In genomic region chr15:85168642-85169173, GRCh38 we compare ENCODE assay signal across 7 cellular contexts.
DNase-seq lines count a peak whose midpoint lies in the region; ATAC-seq and TF ChIP-seq lines count a peak whose summit lies in the region.

No MANE protein-coding gene starts in this region.

- TF ChIP-seq POLR2A in esophagus squamous epithelium (IDR thresholded peaks at IDR 0.05): no peak

- no peaks in the 10 kb centered on the region for H3K36me3 Mint-ChIP-seq in activated CD8-positive, alpha-beta T cell treated with anti-CD3 and anti-CD28 coated beads, Interleukin-2, amount 10 ng/mL, durations not matched to agents 7 days and 5 days (ENCODE audit: low read depth)

- H3K4me1 ChIP-seq in esophagus squamous epithelium: peaks cover 0 to 21% (median 3%) of the 10 kb centered on the region in 3 donors

- no peaks in the 10 kb centered on the region for H3K4me1 Mint-ChIP-seq in activated CD8-positive, alpha-beta T cell treated with anti-CD3 and anti-CD28 coated beads, Interleukin-2, amount 10 ng/mL, durations not matched to agents 7 days and 5 days (ENCODE audit: low read depth)

- WGBS in esophagus squamous epithelium, 2 donors: 7% methylated on average over 14 to 18 of the region's 20 CpGs

- POLR2A ChIA-PET in activated CD8-positive, alpha-beta T cell treated with anti-CD3 and anti-CD28 coated beads, Interleukin-2, amount 10 ng/mL, durations not matched to agents 7 days and 5 days (lab: Charles Lee): interaction anchor here (1.1 kb wide), 1 partner anchor 188 kb away, joined by 3 read pairs; no protein-coding TSS in a partner anchor

- intact Hi-C loops in esophagus squamous epithelium (cut with DNase I): loop anchor here (10.0 kb wide), 1 partner anchor 204 kb away; no protein-coding TSS in a partner anchor

- DNase-seq in NCI-H146 treated with DMSO at 0.1 percent for 48 hours (lab: John Stamatoyannopoulos, UW; ENCODE audit: unreplicated experiment) (peak; percentile 57), esophagus squamous epithelium (lab: John Stamatoyannopoulos, UW) (no peak), renal cortical epithelial cell (ENCODE audit: low read depth) (peak; percentile 24)
- peak; percentile 53 for DNase-seq in activated CD8-positive, alpha-beta T cell treated with anti-CD3 and anti-CD28 coated beads, Interleukin-2, amount 10 ng/mL, durations not matched to agents 7 days and 5 days

- no peak overlapping the region for H3K27ac ChIP-seq in esophagus squamous epithelium

- H3K27me3 ChIP-seq in esophagus squamous epithelium: peaks cover 0 to 39% (median 0%) of the 10 kb centered on the region in 4 donors

- H3K9me3 ChIP-seq in esophagus squamous epithelium: peaks cover 0 to 28% (median 13%) of the 10 kb centered on the region in 3 donors

- H3K9me3 Mint-ChIP-seq in activated CD8-positive, alpha-beta T cell treated with anti-CD3 and anti-CD28 coated beads, Interleukin-2, amount 10 ng/mL, durations not matched to agents 7 days and 5 days (ENCODE audit: insufficient read depth): peaks cover 15% of the 10 kb centered on the region

- no peaks in the 10 kb centered on the region for H3K36me3 ChIP-seq in esophagus squamous epithelium

- H3K4me3 Mint-ChIP-seq in activated CD8-positive, alpha-beta T cell treated with anti-CD3 and anti-CD28 coated beads, Interleukin-2, amount 10 ng/mL, durations not matched to agents 7 days and 5 days: peak overlapping the region; percentile 15

- peak overlapping the region; percentile 1 to 56 (median 22) for H3K4me3 ChIP-seq in esophagus squamous epithelium

- peak; percentile 55 for ATAC-seq in activated CD8-positive, alpha-beta T cell treated with anti-CD3 and anti-CD28 coated beads, Interleukin-2, amount 10 ng/mL, durations not matched to agents 7 days and 5 days
- ATAC-seq in HG03432 (IDR thresholded peaks at IDR 0.05; ENCODE audit: unreplicated experiment) (no peak), HG03565 (IDR thresholded peaks at IDR 0.05; ENCODE audit: unreplicated experiment) (no peak)

- peak; percentile 40 for TF ChIP-seq CTCF in GM12874 (IDR thresholded peaks at IDR 0.05; ENCODE audit: insufficient read depth, low read depth, low read length)
- peak in 5 of 6 experiments; percentile 20 to 56 (median 34) for TF ChIP-seq CTCF in esophagus squamous epithelium (IDR thresholded peaks at IDR 0.05)

- H3K27me3 Mint-ChIP-seq in activated CD8-positive, alpha-beta T cell treated with anti-CD3 and anti-CD28 coated beads, Interleukin-2, amount 10 ng/mL, durations not matched to agents 7 days and 5 days (ENCODE audit: low read depth): peaks cover 31% of the 10 kb centered on the region

- H3K27ac Mint-ChIP-seq in activated CD8-positive, alpha-beta T cell treated with anti-CD3 and anti-CD28 coated beads, Interleukin-2, amount 10 ng/mL, durations not matched to agents 7 days and 5 days: no peak overlapping the region

- CTCF ChIA-PET in activated CD8-positive, alpha-beta T cell treated with anti-CD3 and anti-CD28 coated beads, Interleukin-2, amount 10 ng/mL, durations not matched to agents 7 days and 5 days (lab: Charles Lee): interaction anchor here (0.9 to 1.9 kb wide), 13 partner anchors 8 to 570 kb away, joined by 3 to 7 read pairs (median 3); no protein-coding TSS in a partner anchor
